29 cellular contexts compared by ENCODE assay signal in genomic region chr15:64710664-64711441, GRCh38.
"Had no signal": no experiment of that assay in that cellular context is flagged by ENCODE, and none has a peak within 500 bp of the region (broad histone marks: within the 10 kb centered on the region; RNA-seq: fewer than 3 reads in every experiment).

No MANE protein-coding gene starts in this region.

- H3K27me3 Mint-ChIP-seq: activated CD4-positive, alpha-beta memory T cell treated with anti-CD3 and anti-CD28 coated beads for 36 hours; activated naive CD4-positive, alpha-beta T cell treated with anti-CD3 and anti-CD28 coated beads, Interleukin-2, amount 50 U/mL, for 24 hours; activated T-helper 17 cell treated with anti-CD3 and anti-CD28 coated beads, Interleukin-2, amount 50 U/mL, for 72 hours had no signal

- H3K36me3 Mint-ChIP-seq: activated CD4-positive, alpha-beta memory T cell treated with anti-CD3 and anti-CD28 coated beads for 36 hours; activated naive CD4-positive, alpha-beta T cell treated with anti-CD3 and anti-CD28 coated beads, Interleukin-2, amount 50 U/mL, for 24 hours had no signal

- H3K27ac ChIP-seq: brain microvascular endothelial cell, KMS-11, SJCRH30, SK-N-MC had no signal

- H3K4me3 Mint-ChIP-seq: activated CD4-positive, alpha-beta memory T cell treated with anti-CD3 and anti-CD28 coated beads for 36 hours; activated naive CD4-positive, alpha-beta T cell treated with anti-CD3 and anti-CD28 coated beads, Interleukin-2, amount 50 U/mL, for 24 hours; activated T-cell treated with anti-CD3 and anti-CD28 coated beads, Interleukin-2, amount 50 U/mL, for 72 hours; activated T-helper 17 cell treated with anti-CD3 and anti-CD28 coated beads, Interleukin-2, amount 50 U/mL, for 72 hours; T-helper 1 cell treated with Interleukin-12 subunit alpha and Interleukin-12 subunit beta and Interleukin-4 antibody, amounts not matched to agents 30 μg/mL and 1 μg/mL, for 36 hours; T-helper 2 cell treated with Interferon-gamma antibody and Interleukin-4, amounts not matched to agents 5 μg/mL and 100 μg/mL, for 36 hours had no signal

- H3K27ac Mint-ChIP-seq: activated CD4-positive, alpha-beta memory T cell treated with anti-CD3 and anti-CD28 coated beads for 36 hours; activated naive CD4-positive, alpha-beta T cell treated with anti-CD3 and anti-CD28 coated beads, Interleukin-2, amount 50 U/mL, for 24 hours; activated T-cell treated with anti-CD3 and anti-CD28 coated beads, Interleukin-2, amount 50 U/mL, for 72 hours; activated T-helper 17 cell treated with anti-CD3 and anti-CD28 coated beads, Interleukin-2, amount 50 U/mL, for 72 hours; T-helper 1 cell treated with Interleukin-12 subunit alpha and Interleukin-12 subunit beta and Interleukin-4 antibody, amounts not matched to agents 30 μg/mL and 1 μg/mL, for 36 hours; T-helper 2 cell treated with Interferon-gamma antibody and Interleukin-4, amounts not matched to agents 5 μg/mL and 100 μg/mL, for 36 hours had no signal

- H3K9me3 Mint-ChIP-seq: activated CD4-positive, alpha-beta memory T cell treated with anti-CD3 and anti-CD28 coated beads for 36 hours; activated naive CD4-positive, alpha-beta T cell treated with anti-CD3 and anti-CD28 coated beads, Interleukin-2, amount 50 U/mL, for 24 hours; activated T-cell treated with anti-CD3 and anti-CD28 coated beads, Interleukin-2, amount 50 U/mL, for 72 hours; activated T-helper 17 cell treated with anti-CD3 and anti-CD28 coated beads, Interleukin-2, amount 50 U/mL, for 72 hours; T-helper 1 cell treated with Interleukin-12 subunit alpha and Interleukin-12 subunit beta and Interleukin-4 antibody, amounts not matched to agents 30 μg/mL and 1 μg/mL, for 36 hours; T-helper 2 cell treated with Interferon-gamma antibody and Interleukin-4, amounts not matched to agents 5 μg/mL and 100 μg/mL, for 36 hours had no signal

- DNase-seq: activated CD4-positive, alpha-beta memory T cell treated with anti-CD3 and anti-CD28 coated beads for 36 hours; activated CD4-positive, alpha-beta T cell treated with anti-CD3 and anti-CD28 coated beads for 4 hours; activated CD4-positive, alpha-beta T cell treated with anti-CD3 and anti-CD28 coated beads, Interleukin-2, amount 50 U/mL, for 1 hour; activated effector memory CD4-positive, alpha-beta T cell treated with anti-CD3 and anti-CD28 coated beads, Interleukin-2, amount 50 U/mL, for 16 hours; activated naive CD4-positive, alpha-beta T cell treated with Interleukin-2 at 50 U/mL for 16 hours; activated T-cell treated with anti-CD3 and anti-CD28 coated beads, Interleukin-2, amount 50 U/mL, for 1 hour; activated T-cell treated with anti-CD3 and anti-CD28 coated beads, Interleukin-2, amount 50 U/mL, for 72 hours; brain microvascular endothelial cell; central memory CD4-positive, alpha-beta T cell; MM.1S; NCI-H1092; NCI-H1436 treated with DMSO at 0.1 percent for 48 hours; NCI-H1694 treated with DMSO at 0.1 percent for 48 hours; NCI-H2029; NCI-H446; NCI-H510A treated with DMSO at 0.1 percent for 48 hours; NCI-H526 treated with DMSO at 0.1 percent for 48 hours; NCI-H774; SHP77; SJCRH30 had no signal

- H3K4me1 Mint-ChIP-seq: activated naive CD4-positive, alpha-beta T cell treated with anti-CD3 and anti-CD28 coated beads, Interleukin-2, amount 50 U/mL, for 24 hours; activated T-helper 17 cell treated with anti-CD3 and anti-CD28 coated beads, Interleukin-2, amount 50 U/mL, for 72 hours had no signal

- ATAC-seq: activated CD4-positive, CD25-positive, alpha-beta regulatory T cell treated with anti-CD3 and anti-CD28 coated beads, Interleukin-2, amount 50 U/mL, for 24 hours; activated T-cell treated with anti-CD3 and anti-CD28 coated beads, Interleukin-2, amount 50 U/mL, for 72 hours; activated T-helper 17 cell treated with anti-CD3 and anti-CD28 coated beads, Interleukin-2, amount 50 U/mL, for 72 hours; Panc1 had no signal

- FAIRE-seq: TTC549 had no signal
